Comparison of ENCODE assay signal across 8 cellular contexts in the genomic region with DNA sequence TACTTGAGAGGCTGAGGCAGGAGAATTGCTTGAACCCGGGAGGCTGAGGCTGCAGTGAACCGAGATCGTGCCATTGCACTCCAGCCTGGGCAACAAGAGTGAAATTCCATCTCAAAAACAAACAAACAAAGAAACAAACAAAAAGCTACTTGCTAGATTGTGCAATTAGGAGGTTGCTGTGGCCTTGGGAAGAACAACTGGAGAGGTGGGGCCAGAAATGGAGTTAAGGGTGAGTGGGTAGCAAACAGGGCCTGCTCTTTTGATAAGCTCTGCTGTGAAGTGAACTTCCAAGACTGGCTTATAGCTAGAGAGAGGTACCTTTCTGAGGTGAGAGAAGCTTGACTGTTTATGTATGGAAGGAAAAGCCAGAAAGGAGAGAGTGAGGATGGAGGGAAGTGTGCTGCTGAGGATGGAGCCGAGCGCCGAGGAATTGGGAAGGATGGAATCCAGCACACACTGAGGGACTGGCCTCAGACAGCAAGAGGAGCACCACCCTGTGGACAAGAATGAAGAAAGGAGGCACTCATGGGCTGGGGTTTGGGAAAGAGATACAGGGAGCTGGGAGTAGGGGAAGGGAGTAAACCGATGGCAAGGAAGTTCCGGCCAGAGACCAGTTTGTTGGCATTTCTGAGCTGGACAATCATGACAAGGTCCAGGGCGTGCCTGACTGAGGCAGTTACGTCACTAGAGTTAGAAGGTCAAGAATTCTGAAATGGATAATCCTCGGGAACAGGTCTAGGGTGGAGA. TPM values are rescaled to one million over a fixed set of nuclear protein-coding genes. Genes with fewer than 3 reads are reported as not detected.
A peak's percentile ranks its signal among the peaks of the same experiment; 100 is the strongest.
DNase-seq lines count a peak whose midpoint lies in the region; ATAC-seq and TF ChIP-seq lines count a peak whose summit lies in the region.

No MANE protein-coding gene starts in this region.

- H4K12ac ChIP-seq in trophoblast cell (ENCODE audit: low read depth, low read length): peak overlapping the region; percentile 52

- peak overlapping the region; percentile 2 for H3K4me2 ChIP-seq in trophoblast cell (ENCODE audit: low read length)

- H3K79me2 ChIP-seq in trophoblast cell (ENCODE audit: control insufficient read depth, insufficient read depth, low read length, poor library complexity): no peaks in the 10 kb centered on the region

- H2BK120ac ChIP-seq in trophoblast cell (ENCODE audit: insufficient read depth, low read length, poor library complexity): peak overlapping the region; percentile 86

- in situ Hi-C loops in G401 (cut with HindIII; ENCODE audit: low sequenced_read_pairs): no loop called here

- H3K36me3 ChIP-seq in RWPE2 (ENCODE audit: low read depth) (no peaks in the 10 kb centered on the region), trophoblast cell (ENCODE audit: control insufficient read depth in 1 of 2, insufficient read depth in 2 of 2, low read length in 2 of 2) (no peaks in the 10 kb centered on the region)

- H3K27me3 ChIP-seq in RWPE2 (ENCODE audit: insufficient read depth, poor library complexity, severe bottlenecking): no peaks in the 10 kb centered on the region
- no peaks in the 10 kb centered on the region for H3K27me3 ChIP-seq in trophoblast cell (ENCODE audit: insufficient read depth, low read length)

- TF ChIP-seq CTCF in RWPE2 (IDR thresholded peaks at IDR 0.05; ENCODE audit: poor library complexity, severe bottlenecking): peak; percentile 43

- peak overlapping the region; percentile 41 for H4K91ac ChIP-seq in trophoblast cell (ENCODE audit: low read depth, low read length)

- peak overlapping the region; percentile 29 for H3K18ac ChIP-seq in trophoblast cell (ENCODE audit: low read length)

- H3K4me1 ChIP-seq in RWPE2 (ENCODE audit: insufficient read depth, poor library complexity, severe bottlenecking): peaks cover 39% of the 10 kb centered on the region
- peaks cover 23 to 25% of the 10 kb centered on the region in 2 experiments for H3K4me1 ChIP-seq in trophoblast cell (ENCODE audit: control insufficient read depth in 1 of 2, insufficient read depth in 2 of 2, low read length in 2 of 2)

- no peak overlapping the region for H3K4me3 ChIP-seq in RWPE2 (ENCODE audit: severe bottlenecking)
- no peak overlapping the region for H3K4me3 ChIP-seq in trophoblast cell (ENCODE audit: low read depth, low read length)

- peak overlapping the region; percentile 75 for H2BK12ac ChIP-seq in trophoblast cell (ENCODE audit: low read length)

- peak overlapping the region; percentile 57 for H4K8ac ChIP-seq in trophoblast cell (ENCODE audit: low read depth, low read length)

- H3K79me1 ChIP-seq in trophoblast cell (ENCODE audit: low read length): peaks cover 30% of the 10 kb centered on the region

- WGBS in trophoblast cell (ENCODE audit: extremely low coverage, insufficient coverage, insufficient read length): no CpG with 5 or more reads among the region's 11 CpGs

- H3K9me3 ChIP-seq in RWPE2 (ENCODE audit: severe bottlenecking) (no peaks in the 10 kb centered on the region), trophoblast cell (ENCODE audit: insufficient read depth, low read depth, low read length) (no peaks in the 10 kb centered on the region)

- peak overlapping the region; percentile 45 for H2BK5ac ChIP-seq in trophoblast cell (ENCODE audit: low read depth, low read length, poor library complexity)

- H2AFZ ChIP-seq in trophoblast cell (ENCODE audit: insufficient read depth, low read length, poor library complexity): peak overlapping the region; percentile 56

- DNase-seq in G401 (ENCODE audit: low spot score) (peak; percentile 56), RWPE2 (ENCODE audit: low spot score) (no peak), fibroblast of peridontal ligament (ENCODE audit: extremely low read depth) (peak; percentile 70), trophoblast cell (peak; percentile 96 to 98), NCI-H187 (lab: John Stamatoyannopoulos, UW) (no peak), retina (no peak), activated gamma-delta T cell (lab: John Stamatoyannopoulos, UW) (no peak)

- H3K23ac ChIP-seq in trophoblast cell (ENCODE audit: low read length): no peak overlapping the region

- ATAC-seq in RWPE2 (ENCODE audit: low read depth) (peak; percentile 51), GM21737 (IDR thresholded peaks at IDR 0.05; ENCODE audit: unreplicated experiment) (no peak)

- H3K14ac ChIP-seq in trophoblast cell (ENCODE audit: low read length): peak overlapping the region; percentile 76

- no peak overlapping the region for H3K9ac ChIP-seq in trophoblast cell (ENCODE audit: low read length)

- H2AK5ac ChIP-seq in trophoblast cell (ENCODE audit: low read length): peak overlapping the region; percentile 9

- H3K27ac ChIP-seq in RWPE2 (ENCODE audit: poor library complexity, severe bottlenecking) (peak overlapping the region; percentile 83), trophoblast cell (ENCODE audit: low read depth, low read length) (peak overlapping the region; percentile 77)

- H3K4ac ChIP-seq in trophoblast cell (ENCODE audit: low read depth, low read length): peak overlapping the region; percentile 9

RNA-seq across cellular contexts. Expression of a gene that starts 7.0 kb away (rescaled TPM):
- total RNA-seq in G401 (2014; rRNA removed; shearing (Covaris generic)): 0.03 and 0.06 TPM in 2 replicates
- not detected in 2 replicates for polyA plus RNA-seq in trophoblast cell (2013)

RNA-seq across cellular contexts. Expression of a gene that starts 38.3 kb away (rescaled TPM):
- total RNA-seq in G401 (2014; rRNA removed; shearing (Covaris generic)): 26.6 and 41.8 TPM in 2 replicates
- polyA plus RNA-seq in trophoblast cell (2013): 3.1 and 3.4 TPM in 2 replicates

RNA-seq across cellular contexts. Expression of a gene that starts 45.6 kb away (rescaled TPM):
- 71.2 and 121 TPM in 2 replicates for total RNA-seq in G401 (2014; rRNA removed; shearing (Covaris generic))
- polyA plus RNA-seq in trophoblast cell (2013): 62.0 and 62.9 TPM in 2 replicates

Comparison
In these comparisons a context has a peak if more than half of its experiments do, and no peak if none do; other contexts are left out.
1. DNase-seq: peak in G401 (single experiment), fibroblast of peridontal ligament (single experiment) and trophoblast cell (2 of 2); none in RWPE2 (single experiment), NCI-H187 (0 of 2), retina (single experiment) and activated gamma-delta T cell (single experiment).